In genomic region chr19:36849701-36850645, GRCh38 we compare ENCODE assay signal across 8 cellular contexts. TPM values are rescaled to one million over a fixed set of nuclear protein-coding genes. Genes with fewer than 3 reads are reported as not detected.
DNase-seq lines count a peak whose midpoint lies in the region; ATAC-seq and TF ChIP-seq lines count a peak whose summit lies in the region.

No MANE protein-coding gene starts in this region.

- no peak overlapping the region for H3K27ac Mint-ChIP-seq in chondrocyte (ENCODE audit: unreplicated experiment)

- CTCF ChIA-PET in AG04449 (lab: Yijun Ruan, JAX) = interaction anchor here (1.5 kb wide), 1 partner anchor 67 kb away, joined by 3 read pairs; no protein-coding TSS in a partner anchor

- H3K36me3 Mint-ChIP-seq in chondrocyte (ENCODE audit: low read depth) = peaks cover 19% of the 10 kb centered on the region

- H3K4me3 ChIP-seq in AG04449 (ENCODE audit: low read depth, low read length) (peak overlapping the region; percentile 100), kidney epithelial cell (ENCODE audit: low read depth, low read length) (peak overlapping the region; percentile 95)

- DNase-seq in AG04449 (ENCODE audit: low read depth, low spot score) (peak; percentile 29), NCI-H345 (lab: John Stamatoyannopoulos, UW) (peak; percentile 98), chondrocyte (ENCODE audit: low spot score) (peak; percentile 95), kidney epithelial cell (ENCODE audit: low read depth) (peak; percentile 67)
- peak; percentile 82 for DNase-seq in activated CD4-positive, alpha-beta T cell treated with anti-CD3 and anti-CD28 coated beads for 1 hour
- DNase-seq in stimulated activated CD4-positive, alpha-beta T cell treated with anti-CD3 and anti-CD28 coated beads, Interleukin-15, amount 100 ng/mL, for 1 hour (ENCODE audit: low read depth in 1 of 2, low spot score in 1 of 2) = peak; percentile 67 to 77

- H3K4me3 Mint-ChIP-seq in chondrocyte (ENCODE audit: unreplicated experiment) = no peak overlapping the region

- peaks cover 3% of the 10 kb centered on the region for H3K4me1 Mint-ChIP-seq in chondrocyte (ENCODE audit: low read depth)

- H3K27me3 Mint-ChIP-seq in chondrocyte (ENCODE audit: low read depth) = no peaks in the 10 kb centered on the region

- POLR2A ChIA-PET in AG04449 (lab: Yijun Ruan, JAX) = interaction anchor here (0.6 to 2.2 kb wide), 3 partner anchors 12 to 532 kb away, joined by 3 to 29 read pairs (median 3); partner anchors contain the start of gene ZNF790

- TF ChIP-seq CTCF in AG04449 (IDR thresholded peaks at IDR 0.05; ENCODE audit: insufficient read depth, low read length, missing control alignments) (no peak), chondrocyte (IDR thresholded peaks at IDR 0.05) (no peak), kidney epithelial cell (IDR thresholded peaks at IDR 0.05; ENCODE audit: insufficient read depth, low read length, poor library complexity, severe bottlenecking) (no peak)

- H3K36me3 ChIP-seq in kidney epithelial cell (ENCODE audit: control insufficient read depth, insufficient read depth, low read length) = no peaks in the 10 kb centered on the region

- peaks cover 22% of the 10 kb centered on the region for H3K9me3 Mint-ChIP-seq in chondrocyte (ENCODE audit: low read depth)

- no peaks in the 10 kb centered on the region for H3K27me3 ChIP-seq in kidney epithelial cell (ENCODE audit: control insufficient read depth, insufficient read depth, low read length)

- ATAC-seq in GM18870 (IDR thresholded peaks at IDR 0.05; ENCODE audit: unreplicated experiment) = peak; percentile 54
- ATAC-seq in HG03135 (IDR thresholded peaks at IDR 0.05; ENCODE audit: unreplicated experiment) = peak; percentile 78

RNA-seq across cellular contexts. Expression of gene ZNF345, which starts 0.7 kb away (rescaled TPM):
- total RNA-seq in chondrocyte (3.3 to 6.6 TPM (median 4.7 TPM) in 3 replicates), kidney epithelial cell (2.3 and 3.1 TPM in 2 replicates)

RNA-seq across cellular contexts. Expression of gene ZNF790, which starts 11.8 kb away (rescaled TPM):
- 8.1 to 10.2 TPM (median 8.1 TPM) in 3 replicates for total RNA-seq in chondrocyte
- 2.8 and 3.6 TPM in 2 replicates for total RNA-seq in kidney epithelial cell

Comparison
In these comparisons a context has a peak if more than half of its experiments do, and no peak if none do; other contexts are left out.
1. Peak in every context shown above with its lines: DNase-seq, ATAC-seq and H3K4me3 ChIP-seq.
2. DNase-seq: peak in every context shown above with its lines; median percentile 98 in NCI-H345; 95 in chondrocyte; 82 in activated CD4-positive, alpha-beta T cell treated with anti-CD3 and anti-CD28 coated beads for 1 hour; 72 in stimulated activated CD4-positive, alpha-beta T cell treated with anti-CD3 and anti-CD28 coated beads, Interleukin-15, amount 100 ng/mL, for 1 hour; 67 in kidney epithelial cell; 29 in AG04449.